In the genomic region with DNA sequence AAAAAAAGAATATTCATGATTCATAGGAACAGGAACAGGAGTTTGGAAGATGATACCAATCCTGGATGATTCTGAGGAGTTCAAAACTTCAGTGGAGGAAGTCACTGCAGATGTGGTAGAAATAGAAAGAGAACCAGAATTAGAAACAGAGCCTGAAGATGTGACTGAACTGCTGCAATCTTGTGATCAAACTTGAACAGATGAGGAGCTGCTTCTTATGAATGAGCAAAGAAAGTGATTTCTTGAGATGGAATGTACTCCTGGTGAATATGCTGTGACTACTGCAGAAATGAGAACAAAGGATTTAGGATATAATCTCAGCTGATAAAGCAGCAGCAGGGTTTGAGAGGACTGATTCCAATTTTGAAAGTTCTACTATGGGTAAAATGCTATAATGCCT, we compare ENCODE assay signal across 17 cellular contexts.
A peak's percentile ranks its signal among the peaks of the same experiment; 100 is the strongest.
DNase-seq lines count a peak whose midpoint lies in the region; ATAC-seq and TF ChIP-seq lines count a peak whose summit lies in the region.
"Had no signal": no experiment of that assay in that cellular context is flagged by ENCODE, and none has a peak within 500 bp of the region (broad histone marks: within the 10 kb centered on the region; RNA-seq: fewer than 3 reads in every experiment).

No MANE protein-coding gene starts in this region.

- H3K4me1 Mint-ChIP-seq in CD4-positive, alpha-beta T cell (ENCODE audit: low read depth) = peaks cover 84% of the 10 kb centered on the region

- ATAC-seq in GM21423 (IDR thresholded peaks at IDR 0.05; ENCODE audit: unreplicated experiment) = no peak
- ATAC-seq in CD4-positive, alpha-beta T cell (ENCODE audit: poor library complexity) = no peak
- ATAC-seq: activated CD8-positive, alpha-beta T cell treated with anti-CD3 and anti-CD28 coated beads, Interleukin-2, amount 10 ng/mL, durations not matched to agents 7 days and 5 days had no signal

- H3K36me3 ChIP-seq in A673 (ENCODE audit: insufficient read depth, low read length, poor library complexity, severe bottlenecking) = no peaks in the 10 kb centered on the region

- DNase-seq in EL = peak; percentile 8
- peak; percentile 14 for DNase-seq in HS-5 (ENCODE audit: low read depth)
- peak; percentile 38 for DNase-seq in choroid plexus epithelial cell (ENCODE audit: low read depth)
- peak; percentile 10 for DNase-seq in kidney tubule cell (ENCODE audit: low spot score)
- no peak for DNase-seq in CD4-positive, alpha-beta T cell
- no peak for DNase-seq in stimulated activated naive CD4-positive, alpha-beta T cell (lab: John Stamatoyannopoulos, UW)
- DNase-seq in A673 (ENCODE audit: low spot score) = no peak
- DNase-seq: activated B cell treated with CpG ODN at 0.5 μM for 24 hours; activated CD8-positive, alpha-beta T cell treated with anti-CD3 and anti-CD28 coated beads, Interleukin-2, amount 10 ng/mL, durations not matched to agents 7 days and 5 days; activated naive CD8-positive, alpha-beta T cell treated with anti-CD3 and anti-CD28 coated beads, Interleukin-2, amount 10 ng/mL, durations not matched to agents 7 days and 5 days; AML-193; hippocampal formation; kidney glomerular epithelial cell; NCI-H2029; SHP77; testis had no signal

- no peak overlapping the region for H3K4me3 Mint-ChIP-seq in CD4-positive, alpha-beta T cell
- H3K4me3 Mint-ChIP-seq: activated B cell treated with CpG ODN at 0.5 μM for 24 hours; activated CD8-positive, alpha-beta T cell treated with anti-CD3 and anti-CD28 coated beads, Interleukin-2, amount 10 ng/mL, durations not matched to agents 7 days and 5 days; activated naive CD8-positive, alpha-beta T cell treated with anti-CD3 and anti-CD28 coated beads, Interleukin-2, amount 10 ng/mL, durations not matched to agents 7 days and 5 days had no signal

- H3K27me3 Mint-ChIP-seq in CD4-positive, alpha-beta T cell = no peaks in the 10 kb centered on the region
- H3K27me3 Mint-ChIP-seq: activated B cell treated with CpG ODN at 0.5 μM for 24 hours; activated naive CD8-positive, alpha-beta T cell treated with anti-CD3 and anti-CD28 coated beads, Interleukin-2, amount 10 ng/mL, durations not matched to agents 7 days and 5 days had no signal

- no peak overlapping the region for H3K27ac Mint-ChIP-seq in CD4-positive, alpha-beta T cell
- H3K27ac Mint-ChIP-seq: activated naive CD8-positive, alpha-beta T cell treated with anti-CD3 and anti-CD28 coated beads, Interleukin-2, amount 10 ng/mL, durations not matched to agents 7 days and 5 days had no signal

- CTCF ChIA-PET in CD4-positive, alpha-beta T cell (lab: Charles Lee) = no interaction called here
- CTCF ChIA-PET in A673 (lab: Charles Lee) = no interaction called here

- BruUV-seq in A673 (replicated peaks; lab: Mats Ljungman, UMichigan) = no TSS peak

- peaks cover 9% of the 10 kb centered on the region for H3K4me1 ChIP-seq in A673 (ENCODE audit: insufficient read depth, low read length, poor library complexity, severe bottlenecking)
- H3K4me1 ChIP-seq: testis had no signal

- intact Hi-C loops in CD4-positive, alpha-beta T cell (cut with DNase I, micrococcal nuclease) = no loop called here
- intact Hi-C loops in A673 (cut with micrococcal nuclease; ENCODE audit: unreplicated experiment) = no loop called here

- TF ChIP-seq CTCF in choroid plexus epithelial cell (conservative IDR thresholded peaks at IDR 0.05; ENCODE audit: low read depth, low read length) (no peak), A673 (conservative IDR thresholded peaks at IDR 0.05; ENCODE audit: low read depth, low read length) (no peak)
- TF ChIP-seq CTCF in CD4-positive, alpha-beta T cell (IDR thresholded peaks at IDR 0.05) = no peak

- H3K9me3 Mint-ChIP-seq in CD4-positive, alpha-beta T cell = no peaks in the 10 kb centered on the region
- H3K9me3 Mint-ChIP-seq: activated B cell treated with CpG ODN at 0.5 μM for 24 hours had no signal

- H3K27me3 ChIP-seq in CD4-positive, alpha-beta T cell (ENCODE audit: control insufficient read depth, insufficient read depth, low read length) = no peaks in the 10 kb centered on the region
- no peaks in the 10 kb centered on the region for H3K27me3 ChIP-seq in A673 (replicated peaks; ENCODE audit: insufficient read depth, low read depth, low read length, poor library complexity)
- H3K27me3 ChIP-seq: testis had no signal

- no peak overlapping the region for H3K27ac ChIP-seq in CD4-positive, alpha-beta T cell (ENCODE audit: low read depth, low read length)
- no peak overlapping the region for H3K27ac ChIP-seq in A673 (ENCODE audit: low read depth, low read length, poor library complexity, severe bottlenecking)
- H3K27ac ChIP-seq: testis had no signal

- POLR2A ChIA-PET in CD4-positive, alpha-beta T cell (lab: Charles Lee) = no interaction called here
- POLR2A ChIA-PET in A673 (lab: Charles Lee; ENCODE audit: low non-redundant PET) = no interaction called here

- H3K4me3 ChIP-seq in choroid plexus epithelial cell (ENCODE audit: low read depth, low read length) (no peak overlapping the region), A673 (ENCODE audit: low read depth, low read length, poor library complexity, severe bottlenecking) (no peak overlapping the region)
- H3K4me3 ChIP-seq: testis had no signal

- H3K9me3 ChIP-seq in CD4-positive, alpha-beta T cell (ENCODE audit: control insufficient read depth, low read length) = no peaks in the 10 kb centered on the region
- no peaks in the 10 kb centered on the region for H3K9me3 ChIP-seq in A673 (ENCODE audit: low read depth, low read length, poor library complexity, severe bottlenecking)
- H3K9me3 ChIP-seq: testis had no signal

- peaks cover 3% of the 10 kb centered on the region for H3K36me3 Mint-ChIP-seq in CD4-positive, alpha-beta T cell (ENCODE audit: low read depth)

Comparison
In these comparisons a context has a peak if more than half of its experiments do, and no peak if none do; other contexts are left out.
1. DNase-seq: peak in EL (single experiment), HS-5 (single experiment), choroid plexus epithelial cell (single experiment) and kidney tubule cell (single experiment); none in CD4-positive, alpha-beta T cell (0 of 10), stimulated activated naive CD4-positive, alpha-beta T cell (0 of 6) and A673 (single experiment).